23 cellular contexts compared by ENCODE assay signal in genomic region chr5:126369083-126369482, GRCh38. TPM values are rescaled to one million over a fixed set of nuclear protein-coding genes. Genes with fewer than 3 reads are reported as not detected.
DNase-seq lines count a peak whose midpoint lies in the region; ATAC-seq, FAIRE-seq and TF ChIP-seq lines count a peak whose summit lies in the region.
"Had no signal": no experiment of that assay in that cellular context is flagged by ENCODE, and none has a peak within 500 bp of the region (broad histone marks: within the 10 kb centered on the region; RNA-seq: fewer than 3 reads in every experiment).

No MANE protein-coding gene starts in this region.

- H3K4me3 ChIP-seq in Panc1 (ENCODE audit: low read depth in 2 of 2, low read length in 2 of 2) = no peak overlapping the region
- H3K4me3 ChIP-seq: tibial nerve had no signal

- H3K27me3 ChIP-seq in Panc1 (ENCODE audit: control insufficient read depth, insufficient read depth, low read length) = no peaks in the 10 kb centered on the region
- H3K27me3 ChIP-seq in CD4-positive, alpha-beta T cell (ENCODE audit: control insufficient read depth, insufficient read depth, low read length) = no peaks in the 10 kb centered on the region
- H3K27me3 ChIP-seq: brain microvascular endothelial cell, Peyer's patch, tibial nerve had no signal

- no peak for ATAC-seq in Panc1
- ATAC-seq in CD4-positive, alpha-beta T cell (ENCODE audit: poor library complexity) = no peak
- ATAC-seq: left cardiac atrium, T-cell had no signal

- peak overlapping the region; percentile 80 for H3K27ac ChIP-seq in Panc1 (ENCODE audit: low read length)
- H3K27ac ChIP-seq in CD4-positive, alpha-beta T cell (ENCODE audit: low read depth, low read length) = no peak overlapping the region
- H3K27ac ChIP-seq: brain microvascular endothelial cell, tibial nerve had no signal

- H3K9me3 Mint-ChIP-seq in mesothelial cell of epicardium = no peaks in the 10 kb centered on the region
- no peaks in the 10 kb centered on the region for H3K9me3 Mint-ChIP-seq in CD4-positive, alpha-beta T cell
- H3K9me3 Mint-ChIP-seq in CD14-positive monocyte = peaks cover 0 to 4% (median 0%) of the 10 kb centered on the region in 7 donors
- no peaks in the 10 kb centered on the region for H3K9me3 Mint-ChIP-seq in chondrocyte (ENCODE audit: low read depth)
- H3K9me3 Mint-ChIP-seq: activated CD4-positive, alpha-beta memory T cell treated with anti-CD3 and anti-CD28 coated beads for 36 hours; activated naive CD4-positive, alpha-beta T cell treated with anti-CD3 and anti-CD28 coated beads, Interleukin-2, amount 10 ng/mL, durations not matched to agents 7 days and 5 days; IgD-negative memory B cell; T-cell had no signal

- no peak for TF ChIP-seq CTCF in Panc1 (IDR thresholded peaks at IDR 0.05)
- no peak for TF ChIP-seq CTCF in mesothelial cell of epicardium (IDR thresholded peaks at IDR 0.05; ENCODE audit: unreplicated experiment)
- TF ChIP-seq CTCF in CD4-positive, alpha-beta T cell (IDR thresholded peaks at IDR 0.05) = no peak
- TF ChIP-seq CTCF in CD14-positive monocyte (IDR thresholded peaks at IDR 0.05) = no peak
- no peak for TF ChIP-seq CTCF in chondrocyte (IDR thresholded peaks at IDR 0.05)

- no peaks in the 10 kb centered on the region for H3K36me3 ChIP-seq in Panc1 (ENCODE audit: control insufficient read depth, insufficient read depth, low read length)
- H3K36me3 ChIP-seq: brain microvascular endothelial cell, Peyer's patch, tibial nerve had no signal

- POLR2A ChIA-PET in Panc1 (lab: Charles Lee) = no interaction called here
- POLR2A ChIA-PET in CD4-positive, alpha-beta T cell (lab: Charles Lee) = no interaction called here

- in situ Hi-C loops in Panc1 (cut with HindIII; ENCODE audit: low pct_unique_long_range_greater_than_20kb, low sequenced_read_pairs) = loop anchor here (25.0 kb wide), 1 partner anchor 168 kb away; no protein-coding TSS in a partner anchor

- H3K27me3 Mint-ChIP-seq in mesothelial cell of epicardium (ENCODE audit: low read depth) = no peaks in the 10 kb centered on the region
- no peaks in the 10 kb centered on the region for H3K27me3 Mint-ChIP-seq in CD4-positive, alpha-beta T cell
- peaks cover 0 to 5% (median 2%) of the 10 kb centered on the region in 3 donors for H3K27me3 Mint-ChIP-seq in CD14-positive monocyte (ENCODE audit: low read depth in 3 of 3)
- no peaks in the 10 kb centered on the region for H3K27me3 Mint-ChIP-seq in chondrocyte (ENCODE audit: low read depth)
- H3K27me3 Mint-ChIP-seq: activated CD4-positive, alpha-beta memory T cell treated with anti-CD3 and anti-CD28 coated beads for 36 hours; activated naive CD4-positive, alpha-beta T cell treated with anti-CD3 and anti-CD28 coated beads, Interleukin-2, amount 10 ng/mL, durations not matched to agents 7 days and 5 days; T-cell had no signal

- H3K9me3 ChIP-seq in Panc1 (ENCODE audit: control insufficient read depth, insufficient read depth, low read depth, low read length) = no peaks in the 10 kb centered on the region
- no peaks in the 10 kb centered on the region for H3K9me3 ChIP-seq in CD4-positive, alpha-beta T cell (ENCODE audit: control insufficient read depth, low read length)
- H3K9me3 ChIP-seq: Peyer's patch, tibial nerve had no signal

- H3K4me1 ChIP-seq in Panc1 (ENCODE audit: control insufficient read depth, insufficient read depth, low read length) = peaks cover 25% of the 10 kb centered on the region

- H3K4me1 Mint-ChIP-seq in mesothelial cell of epicardium = peaks cover 54% of the 10 kb centered on the region
- H3K4me1 Mint-ChIP-seq in CD4-positive, alpha-beta T cell (ENCODE audit: low read depth) = peaks cover 10% of the 10 kb centered on the region
- H3K4me1 Mint-ChIP-seq in CD14-positive monocyte = peaks cover 3% of the 10 kb centered on the region
- H3K4me1 Mint-ChIP-seq in chondrocyte (ENCODE audit: low read depth) = peaks cover 47% of the 10 kb centered on the region
- H3K4me1 Mint-ChIP-seq: IgD-negative memory B cell had no signal

- H3K4me3 Mint-ChIP-seq in mesothelial cell of epicardium (no peak overlapping the region), CD14-positive monocyte (no peak overlapping the region), chondrocyte (ENCODE audit: unreplicated experiment) (no peak overlapping the region)
- no peak overlapping the region for H3K4me3 Mint-ChIP-seq in CD4-positive, alpha-beta T cell
- H3K4me3 Mint-ChIP-seq: activated CD4-positive, alpha-beta memory T cell treated with anti-CD3 and anti-CD28 coated beads for 36 hours; activated naive CD4-positive, alpha-beta T cell treated with anti-CD3 and anti-CD28 coated beads, Interleukin-2, amount 10 ng/mL, durations not matched to agents 7 days and 5 days; IgD-negative memory B cell; T-cell had no signal

- H3K36me3 Mint-ChIP-seq in mesothelial cell of epicardium (no peaks in the 10 kb centered on the region), CD14-positive monocyte (no peaks in the 10 kb centered on the region), chondrocyte (ENCODE audit: low read depth) (no peaks in the 10 kb centered on the region)
- H3K36me3 Mint-ChIP-seq in CD4-positive, alpha-beta T cell (ENCODE audit: low read depth) = no peaks in the 10 kb centered on the region
- H3K36me3 Mint-ChIP-seq: activated CD4-positive, alpha-beta memory T cell treated with anti-CD3 and anti-CD28 coated beads for 36 hours; activated naive CD4-positive, alpha-beta T cell treated with anti-CD3 and anti-CD28 coated beads, Interleukin-2, amount 10 ng/mL, durations not matched to agents 7 days and 5 days; IgD-negative memory B cell; T-cell had no signal

- no peak for DNase-seq in Panc1 (ENCODE audit: low read depth, low spot score)
- no peak for DNase-seq in mesothelial cell of epicardium (ENCODE audit: low spot score in 2 of 2, unreplicated experiment in 2 of 2)
- no peak for DNase-seq in stimulated activated naive CD4-positive, alpha-beta T cell treated with Interleukin-2 at 50 U/mL for 16 hours (lab: John Stamatoyannopoulos, UW)
- no peak for DNase-seq in CD4-positive, alpha-beta T cell
- DNase-seq in CD14-positive monocyte (ENCODE audit: low spot score) = no peak
- DNase-seq in chondrocyte (ENCODE audit: low spot score) = no peak
- DNase-seq: activated CD4-positive, alpha-beta memory T cell treated with anti-CD3 and anti-CD28 coated beads for 36 hours; activated CD4-positive, CD25-positive, alpha-beta regulatory T cell treated with anti-CD3 and anti-CD28 coated beads, Interleukin-2, amount 50 U/mL, for 72 hours; activated CD8-positive, alpha-beta memory T cell treated with anti-CD3 and anti-CD28 coated beads, Interleukin-2, amount 50 U/mL, for 48 hours; activated naive CD4-positive, alpha-beta T cell treated with anti-CD3 and anti-CD28 coated beads, Interleukin-2, amount 10 ng/mL, durations not matched to agents 7 days and 5 days; brain microvascular endothelial cell; effector CD4-positive, alpha-beta T cell; erythroblast; left cardiac atrium; NCI-H1092; NCI-H1694 treated with DMSO at 0.1 percent for 48 hours; Peyer's patch; T-cell had no signal

- FAIRE-seq in endometrium (lab: Jason Lieb, UNC) = peak; percentile 29
- FAIRE-seq: D721Med, TTC549 had no signal

- intact Hi-C loops in Panc1 (cut with micrococcal nuclease; ENCODE audit: unreplicated experiment) = no loop called here
- intact Hi-C loops in CD4-positive, alpha-beta T cell (cut with DNase I, micrococcal nuclease) = no loop called here
- intact Hi-C loops in CD14-positive monocyte (cut with micrococcal nuclease) = no loop called here

- BruUV-seq in Panc1 (replicated peaks; lab: Mats Ljungman, UMichigan) = no TSS peak

- peak overlapping the region; percentile 52 for H3K27ac Mint-ChIP-seq in mesothelial cell of epicardium
- H3K27ac Mint-ChIP-seq in CD4-positive, alpha-beta T cell = no peak overlapping the region
- no peak overlapping the region for H3K27ac Mint-ChIP-seq in CD14-positive monocyte
- H3K27ac Mint-ChIP-seq in chondrocyte (ENCODE audit: unreplicated experiment) = no peak overlapping the region
- H3K27ac Mint-ChIP-seq: activated CD4-positive, alpha-beta memory T cell treated with anti-CD3 and anti-CD28 coated beads for 36 hours; activated naive CD4-positive, alpha-beta T cell treated with anti-CD3 and anti-CD28 coated beads, Interleukin-2, amount 10 ng/mL, durations not matched to agents 7 days and 5 days; IgD-negative memory B cell; T-cell had no signal

- CTCF ChIA-PET in Panc1 (lab: Charles Lee) = no interaction called here
- CTCF ChIA-PET in CD4-positive, alpha-beta T cell (lab: Charles Lee) = no interaction called here

RNA-seq across cellular contexts. Expression of gene GRAMD2B, which starts 54.1 kb away (rescaled TPM):
- total RNA-seq in Panc1 (2021; ENCODE audit: unreplicated experiment) (4.1 TPM), mesothelial cell of epicardium (12.0 to 15.0 TPM (median 14.0 TPM) in 3 replicates), chondrocyte (56.5 to 72.4 TPM (median 61.5 TPM) in 3 replicates)
- polyA plus RNA-seq in Panc1 (2012; ENCODE audit: insufficient read length) = 5.0 TPM
- total RNA-seq in CD4-positive, alpha-beta T cell = 1 to 10 TPM; 7.2 to 9.4 TPM
- 1 to 10 TPM; 1.1 to 1.2 TPM for polyA plus RNA-seq in CD14-positive monocyte
